16 cellular contexts compared by ENCODE assay signal in the genomic region with DNA sequence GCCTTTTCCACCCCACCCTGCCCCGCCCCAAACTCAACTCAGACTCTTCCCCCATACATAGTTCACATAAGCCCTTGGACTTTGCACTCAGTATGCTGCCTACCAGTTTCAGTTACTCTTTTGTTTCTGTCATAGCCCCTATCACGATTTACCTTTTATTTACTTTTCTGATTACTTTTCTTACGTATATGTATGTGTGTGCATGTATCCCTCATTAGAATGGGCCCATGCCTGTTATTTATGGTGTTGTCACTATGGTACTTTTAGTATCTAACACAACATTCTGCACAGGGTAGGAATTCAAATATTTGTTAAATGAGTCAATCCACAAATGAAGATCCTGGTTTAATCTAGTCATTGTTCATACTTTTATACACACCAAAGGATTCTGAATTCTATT. TPM values are rescaled to one million over a fixed set of nuclear protein-coding genes. Genes with fewer than 3 reads are reported as not detected.
DNase-seq lines count a peak whose midpoint lies in the region; ATAC-seq, FAIRE-seq and TF ChIP-seq lines count a peak whose summit lies in the region.
"Had no signal": no experiment of that assay in that cellular context is flagged by ENCODE, and none has a peak within 500 bp of the region (broad histone marks: within the 10 kb centered on the region; RNA-seq: fewer than 3 reads in every experiment).

No MANE protein-coding gene starts in this region.

- intact Hi-C loops in thyroid gland (cut with DNase I) = no loop called here
- intact Hi-C loops in body of pancreas (cut with DNase I) = no loop called here

- H3K9me3 ChIP-seq in RWPE2 (ENCODE audit: severe bottlenecking) (no peaks in the 10 kb centered on the region), small intestine (ENCODE audit: control insufficient read depth, low read depth) (no peaks in the 10 kb centered on the region), thyroid gland (no peaks in the 10 kb centered on the region), body of pancreas (no peaks in the 10 kb centered on the region)
- H3K9me3 ChIP-seq: HAP-1, lower lobe of right lung had no signal

- H3K36me3 ChIP-seq in RWPE2 (ENCODE audit: low read depth) (no peaks in the 10 kb centered on the region), small intestine (ENCODE audit: control insufficient read depth in 2 of 2, insufficient read depth in 2 of 2, low read length in 2 of 2) (no peaks in the 10 kb centered on the region), thyroid gland (no peaks in the 10 kb centered on the region), body of pancreas (replicated peaks in 1 of 2; ENCODE audit: insufficient read depth in 1 of 2, low read depth in 2 of 2) (no peaks in the 10 kb centered on the region)
- H3K36me3 ChIP-seq: HAP-1, lower lobe of right lung had no signal

- H3K4me1 ChIP-seq in RWPE2 (ENCODE audit: insufficient read depth, poor library complexity, severe bottlenecking) (peaks cover 10% of the 10 kb centered on the region), small intestine (ENCODE audit: control insufficient read depth in 2 of 2, insufficient read depth in 1 of 2, low read depth in 1 of 2, low read length in 1 of 2) (no peaks in the 10 kb centered on the region), thyroid gland (no peaks in the 10 kb centered on the region), body of pancreas (no peaks in the 10 kb centered on the region)
- H3K4me1 ChIP-seq: HAP-1, lower lobe of right lung had no signal

- ATAC-seq in GM19025 (IDR thresholded peaks at IDR 0.05; ENCODE audit: low read depth, unreplicated experiment) (peak; percentile 44), RWPE2 (ENCODE audit: low read depth) (peak; percentile 49; the same call in 1 of the 3 replicates), body of pancreas (no peak)
- ATAC-seq: activated CD4-positive, CD25-positive, alpha-beta regulatory T cell treated with anti-CD3 and anti-CD28 coated beads, Interleukin-2, amount 50 U/mL, for 24 hours; lower lobe of right lung had no signal

- H3K4me3 Mint-ChIP-seq in activated CD4-positive, alpha-beta memory T cell treated with anti-CD3 and anti-CD28 coated beads, Interleukin-2, amount 10 ng/mL, durations not matched to agents 7 days and 5 days = no peak overlapping the region
- H3K4me3 Mint-ChIP-seq: activated naive CD8-positive, alpha-beta T cell treated with anti-CD3 and anti-CD28 coated beads, Interleukin-2, amount 10 ng/mL, durations not matched to agents 7 days and 5 days had no signal

- no peak overlapping the region for H3K27ac ChIP-seq in RWPE2 (ENCODE audit: poor library complexity, severe bottlenecking)
- H3K27ac ChIP-seq in small intestine (ENCODE audit: low read depth in 1 of 2, low read length in 1 of 2) = no peak overlapping the region
- H3K27ac ChIP-seq in thyroid gland = no peak overlapping the region
- H3K27ac ChIP-seq in body of pancreas = no peak overlapping the region
- H3K27ac ChIP-seq: lower lobe of right lung had no signal

- no peak overlapping the region for H3K27ac Mint-ChIP-seq in activated CD4-positive, alpha-beta memory T cell treated with anti-CD3 and anti-CD28 coated beads, Interleukin-2, amount 10 ng/mL, durations not matched to agents 7 days and 5 days
- H3K27ac Mint-ChIP-seq: activated naive CD8-positive, alpha-beta T cell treated with anti-CD3 and anti-CD28 coated beads, Interleukin-2, amount 10 ng/mL, durations not matched to agents 7 days and 5 days had no signal

- TF ChIP-seq POLR2A in thyroid gland (IDR thresholded peaks at IDR 0.05) (no peak), body of pancreas (IDR thresholded peaks at IDR 0.05) (no peak)

- 39 to 64% (median 39%) methylated on average over 3 of the region's 3 CpGs for WGBS in small intestine, 3 donors
- 93 to 94% methylated on average over 3 of the region's 3 CpGs for WGBS in thyroid gland, 2 donors
- WGBS in body of pancreas, 2 donors = 47 to 56% methylated on average over 3 of the region's 3 CpGs

- no peak for FAIRE-seq in small intestine (lab: Jason Lieb, UNC)

- H3K27me3 Mint-ChIP-seq in activated CD4-positive, alpha-beta memory T cell treated with anti-CD3 and anti-CD28 coated beads, Interleukin-2, amount 10 ng/mL, durations not matched to agents 7 days and 5 days = no peaks in the 10 kb centered on the region
- H3K27me3 Mint-ChIP-seq: activated naive CD8-positive, alpha-beta T cell treated with anti-CD3 and anti-CD28 coated beads, Interleukin-2, amount 10 ng/mL, durations not matched to agents 7 days and 5 days had no signal

- DNase-seq in RWPE2 (ENCODE audit: low spot score) (no peak), fibroblast of gingiva (ENCODE audit: low read depth) (peak; percentile 45), small intestine (peak; percentile 90), thyroid gland (no peak), NCI-H1436 treated with DMSO at 0.1 percent for 48 hours (lab: John Stamatoyannopoulos, UW) (no peak), body of pancreas (no peak)
- no peak for DNase-seq in activated CD4-positive, alpha-beta memory T cell treated with anti-CD3 and anti-CD28 coated beads, Interleukin-2, amount 10 ng/mL, durations not matched to agents 7 days and 5 days
- DNase-seq: activated naive CD8-positive, alpha-beta T cell treated with anti-CD3 and anti-CD28 coated beads, Interleukin-2, amount 10 ng/mL, durations not matched to agents 7 days and 5 days; activated T-cell treated with anti-CD3 and anti-CD28 coated beads, Interleukin-2, amount 50 U/mL, for 1 hour; erythroblast; lower lobe of right lung; NCI-H1048; nucleus accumbens had no signal

- H3K27me3 ChIP-seq in RWPE2 (ENCODE audit: insufficient read depth, poor library complexity, severe bottlenecking) (no peaks in the 10 kb centered on the region), small intestine (ENCODE audit: control insufficient read depth in 2 of 2, insufficient read depth in 2 of 2, low read length in 2 of 2) (no peaks in the 10 kb centered on the region), thyroid gland (no peaks in the 10 kb centered on the region), body of pancreas (no peaks in the 10 kb centered on the region)

- H3K36me3 Mint-ChIP-seq in activated CD4-positive, alpha-beta memory T cell treated with anti-CD3 and anti-CD28 coated beads, Interleukin-2, amount 10 ng/mL, durations not matched to agents 7 days and 5 days (ENCODE audit: low read depth) = no peaks in the 10 kb centered on the region
- H3K36me3 Mint-ChIP-seq: activated naive CD8-positive, alpha-beta T cell treated with anti-CD3 and anti-CD28 coated beads, Interleukin-2, amount 10 ng/mL, durations not matched to agents 7 days and 5 days had no signal

- H3K4me3 ChIP-seq in RWPE2 (ENCODE audit: severe bottlenecking) (no peak overlapping the region), small intestine (ENCODE audit: low read depth in 1 of 2, low read length in 2 of 2) (no peak overlapping the region), thyroid gland (replicated peaks in 1 of 3) (no peak overlapping the region), body of pancreas (no peak overlapping the region)
- H3K4me3 ChIP-seq: HAP-1, lower lobe of right lung had no signal

- POLR2A ChIA-PET in activated CD4-positive, alpha-beta memory T cell treated with anti-CD3 and anti-CD28 coated beads, Interleukin-2, amount 10 ng/mL, durations not matched to agents 7 days and 5 days (lab: Charles Lee) = no interaction called here

- CTCF ChIA-PET in activated CD4-positive, alpha-beta memory T cell treated with anti-CD3 and anti-CD28 coated beads, Interleukin-2, amount 10 ng/mL, durations not matched to agents 7 days and 5 days (lab: Charles Lee) = no interaction called here

- H3K4me1 Mint-ChIP-seq in activated CD4-positive, alpha-beta memory T cell treated with anti-CD3 and anti-CD28 coated beads, Interleukin-2, amount 10 ng/mL, durations not matched to agents 7 days and 5 days = no peaks in the 10 kb centered on the region
- H3K4me1 Mint-ChIP-seq: activated naive CD8-positive, alpha-beta T cell treated with anti-CD3 and anti-CD28 coated beads, Interleukin-2, amount 10 ng/mL, durations not matched to agents 7 days and 5 days had no signal

- no peak for TF ChIP-seq CTCF in RWPE2 (IDR thresholded peaks at IDR 0.05; ENCODE audit: poor library complexity, severe bottlenecking)
- TF ChIP-seq CTCF in thyroid gland (IDR thresholded peaks at IDR 0.05) = no peak
- TF ChIP-seq CTCF in body of pancreas (IDR thresholded peaks at IDR 0.05) = no peak

- H3K9me3 Mint-ChIP-seq in activated CD4-positive, alpha-beta memory T cell treated with anti-CD3 and anti-CD28 coated beads, Interleukin-2, amount 10 ng/mL, durations not matched to agents 7 days and 5 days = no peaks in the 10 kb centered on the region
- H3K9me3 Mint-ChIP-seq: activated naive CD8-positive, alpha-beta T cell treated with anti-CD3 and anti-CD28 coated beads, Interleukin-2, amount 10 ng/mL, durations not matched to agents 7 days and 5 days had no signal

RNA-seq across cellular contexts. Expression of a gene that starts 16.5 kb away (rescaled TPM):
- 10 to 100 TPM in 2 of 3 donors, 1 to 10 TPM in 1; 5.1 to 40.5 (median 40.0) TPM for polyA plus RNA-seq in small intestine
- total RNA-seq in thyroid gland (100 to 1,000 TPM in 2 of 4 donors, 10 to 100 TPM in 2; 36.7 to 840 (median 127) TPM), body of pancreas (10 to 100 TPM; 35.9 to 93.7 TPM)
- not detected for total RNA-seq in activated CD4-positive, alpha-beta memory T cell treated with anti-CD3 and anti-CD28 coated beads, Interleukin-2, amount 10 ng/mL, durations not matched to agents 7 days and 5 days
- total RNA-seq: activated naive CD8-positive, alpha-beta T cell treated with anti-CD3 and anti-CD28 coated beads, Interleukin-2, amount 10 ng/mL, durations not matched to agents 7 days and 5 days had no signal

RNA-seq across cellular contexts. Expression of a gene that starts 54.9 kb away (rescaled TPM):
- polyA plus RNA-seq in small intestine = 100 to 1,000 TPM in 1 of 3 donors, 10 to 100 TPM in 1, 1 to 10 TPM in 1; 8.1 to 390 (median 55.4) TPM
- total RNA-seq in thyroid gland (1,000 to 10,000 TPM in 2 of 4 donors, 100 to 1,000 TPM in 2; 371 to 2,364 (median 992) TPM), body of pancreas (100 to 1,000 TPM; 301 to 314 TPM)
- total RNA-seq in activated CD4-positive, alpha-beta memory T cell treated with anti-CD3 and anti-CD28 coated beads, Interleukin-2, amount 10 ng/mL, durations not matched to agents 7 days and 5 days = not detected
- total RNA-seq: activated naive CD8-positive, alpha-beta T cell treated with anti-CD3 and anti-CD28 coated beads, Interleukin-2, amount 10 ng/mL, durations not matched to agents 7 days and 5 days had no signal

Comparison
In these comparisons a context has a peak if more than half of its experiments do, and no peak if none do; other contexts are left out.
1. DNase-seq: peak in fibroblast of gingiva (single experiment) and small intestine (single experiment); none in RWPE2 (single experiment), thyroid gland (0 of 2), NCI-H1436 treated with DMSO at 0.1 percent for 48 hours (single experiment), body of pancreas (0 of 4) and activated CD4-positive, alpha-beta memory T cell treated with anti-CD3 and anti-CD28 coated beads, Interleukin-2, amount 10 ng/mL, durations not matched to agents 7 days and 5 days (single experiment).
2. RNA of a gene that starts 16.5 kb away (total RNA-seq): 36.7 to 840 TPM in thyroid gland and 35.9 to 93.7 TPM in body of pancreas; not detected in activated CD4-positive, alpha-beta memory T cell treated with anti-CD3 and anti-CD28 coated beads, Interleukin-2, amount 10 ng/mL, durations not matched to agents 7 days and 5 days; every median in the first group is over 10 times any median in the second.
3. RNA of a gene that starts 54.9 kb away (total RNA-seq): 371 to 2,364 TPM in thyroid gland and 301 to 314 TPM in body of pancreas; not detected in activated CD4-positive, alpha-beta memory T cell treated with anti-CD3 and anti-CD28 coated beads, Interleukin-2, amount 10 ng/mL, durations not matched to agents 7 days and 5 days; every median in the first group is over 100 times any median in the second.